8 cellular contexts compared by ENCODE assay signal in genomic region chr6:42428326-42429041, GRCh38. TPM values are rescaled to one million over a fixed set of nuclear protein-coding genes. Genes with fewer than 3 reads are reported as not detected.
DNase-seq lines count a peak whose midpoint lies in the region; ATAC-seq, FAIRE-seq and TF ChIP-seq lines count a peak whose summit lies in the region.

No MANE protein-coding gene starts in this region.

- peaks cover 6 to 42% of the 10 kb centered on the region in 2 donors for H3K36me3 Mint-ChIP-seq in activated naive CD4-positive, alpha-beta T cell treated with anti-CD3 and anti-CD28 coated beads, Interleukin-2, amount 50 U/mL, for 72 hours

- H3K27ac ChIP-seq in C4-2B, result peak overlapping the region; percentile 4; the same call in 1 of the 2 replicates
- no peak overlapping the region for H3K27ac ChIP-seq in SJCRH30

- no peaks in the 10 kb centered on the region for H3K27me3 ChIP-seq in SJCRH30

- peak; percentile 60 for ATAC-seq in HG02884 (IDR thresholded peaks at IDR 0.05; ENCODE audit: unreplicated experiment)
- ATAC-seq in activated naive CD4-positive, alpha-beta T cell treated with anti-CD3 and anti-CD28 coated beads, Interleukin-2, amount 50 U/mL, for 72 hours, result peak; percentile 44 to 49

- H3K27ac Mint-ChIP-seq in activated naive CD4-positive, alpha-beta T cell treated with anti-CD3 and anti-CD28 coated beads, Interleukin-2, amount 50 U/mL, for 72 hours, result peak overlapping the region; percentile 53 to 89

- H3K4me1 ChIP-seq in SJCRH30, result no peaks in the 10 kb centered on the region

- H3K9me3 Mint-ChIP-seq in activated naive CD4-positive, alpha-beta T cell treated with anti-CD3 and anti-CD28 coated beads, Interleukin-2, amount 50 U/mL, for 72 hours, result peaks cover 0 to 3% of the 10 kb centered on the region in 2 donors

- TF ChIP-seq CTCF in C4-2B (conservative IDR thresholded peaks at IDR 0.05), result no peak
- TF ChIP-seq CTCF in D721Med (IDR thresholded peaks at IDR 0.05; ENCODE audit: insufficient read depth, missing control alignments), result no peak

- no peak for DNase-seq in activated naive CD4-positive, alpha-beta T cell treated with anti-CD3 and anti-CD28 coated beads, Interleukin-2, amount 50 U/mL, for 72 hours (ENCODE audit: low spot score in 2 of 2)
- DNase-seq in mesenteric fat pad (ENCODE audit: low spot score) (peak; percentile 89), D721Med (ENCODE audit: insufficient read length, low spot score) (no peak), superior temporal gyrus (ENCODE audit: extremely low spot score) (no peak), SJCRH30 (no peak), SIG-M5 treated with dmso at 0.1 percent for 504 hours (lab: John Stamatoyannopoulos, UW; ENCODE audit: unreplicated experiment) (no peak)

- FAIRE-seq in D721Med (lab: Jason Lieb, UNC), result no peak

- no peak overlapping the region for H3K4me3 ChIP-seq in SJCRH30

- H3K36me3 ChIP-seq in SJCRH30, result no peaks in the 10 kb centered on the region

- H3K9me3 ChIP-seq in SJCRH30 (replicated peaks), result no peaks in the 10 kb centered on the region

RNA-seq across cellular contexts. Expression of gene TRERF1, which starts 23.2 kb away (rescaled TPM):
- 10 to 100 TPM in 1 of 2 donors, 1 to 10 TPM in 1; 3.8 to 28.2 TPM for total RNA-seq in activated naive CD4-positive, alpha-beta T cell treated with anti-CD3 and anti-CD28 coated beads, Interleukin-2, amount 50 U/mL, for 72 hours
- total RNA-seq in mesenteric fat pad, result 3.3 TPM
- 1.3 and 1.5 TPM in 2 replicates for total RNA-seq in SJCRH30 (2014; rRNA removed; shearing (Covaris generic))
